In genomic region chr14:103123634-103124500, GRCh38 we compare ENCODE assay signal across 8 cellular contexts. TPM values are rescaled to one million over a fixed set of nuclear protein-coding genes. Genes with fewer than 3 reads are reported as not detected.
DNase-seq lines count a peak whose midpoint lies in the region; ATAC-seq, FAIRE-seq and TF ChIP-seq lines count a peak whose summit lies in the region.

No MANE protein-coding gene starts in this region.

- H3K4me2 ChIP-seq in A549 = peak overlapping the region; percentile 94

- 16% methylated on average over 23 of the region's 48 CpGs for WGBS in A549 (ENCODE audit: missing lambda C conversion rate)

- peak overlapping the region; percentile 83 for H3K4me3 ChIP-seq in A549
- H3K4me3 ChIP-seq in H7 (ENCODE audit: insufficient read depth, low read depth, low read length) = peak overlapping the region; percentile 49
- peak overlapping the region; percentile 77 for H3K4me3 ChIP-seq in lower lobe of right lung
- peak overlapping the region; percentile 66 for H3K4me3 ChIP-seq in upper lobe of right lung

- H3K36me3 ChIP-seq in H7 (replicated peaks; ENCODE audit: control insufficient read depth, insufficient read depth, low read length) = no peaks in the 10 kb centered on the region
- peaks cover 14% of the 10 kb centered on the region for H3K36me3 ChIP-seq in lower lobe of right lung
- H3K36me3 ChIP-seq in upper lobe of right lung = no peaks in the 10 kb centered on the region

- DNase-seq in A549 (ENCODE audit: low read depth in 1 of 2, low spot score in 1 of 2) (peak in 1 of 2 experiments; percentile 70), H7 (peak; percentile 88), caudate nucleus (lab: John Stamatoyannopoulos, UW) (no peak), lower lobe of right lung (peak; percentile 78), upper lobe of right lung (no peak), D341Med (ENCODE audit: low spot score) (no peak), DMS153 (lab: John Stamatoyannopoulos, UW) (no peak)
- no peak for DNase-seq in stimulated activated CD8-positive, alpha-beta memory T cell treated with anti-CD3 and anti-CD28 coated beads, Interleukin-4, amount 100 ng/mL, for 48 hours

- TF ChIP-seq RAD21 in A549 (conservative IDR thresholded peaks at IDR 0.05 in 1 of 2, IDR thresholded peaks at IDR 0.05 in 1 of 2) = peak; percentile 54 to 55; a peak in 4 of 5 replicates

- no peak for TF ChIP-seq EP300 in A549 (IDR thresholded peaks at IDR 0.05)

- H3K4me1 ChIP-seq in A549 (peaks cover 71% of the 10 kb centered on the region), lower lobe of right lung (peaks cover 92% of the 10 kb centered on the region), upper lobe of right lung (peaks cover 83% of the 10 kb centered on the region)

- CTCF ChIA-PET in A549 (lab: Yijun Ruan, JAX) = interaction anchor here (0.6 to 24.1 kb wide), 20 partner anchors 8 to 282 kb away, joined by 3 to 544 read pairs (median 5); partner anchors contain the start of gene EIF5

- H3K27me3 ChIP-seq in H7 (ENCODE audit: control insufficient read depth, insufficient read depth, low read length) (peaks cover 12% of the 10 kb centered on the region; the same call in 1 of the 2 replicates), lower lobe of right lung (ENCODE audit: low read depth) (no peaks in the 10 kb centered on the region), upper lobe of right lung (no peaks in the 10 kb centered on the region)

- H3K27ac ChIP-seq in A549 = peak overlapping the region; percentile 96 to 98
- peak overlapping the region; percentile 18 for H3K27ac ChIP-seq in caudate nucleus (ENCODE audit: low read depth, low read length)
- H3K27ac ChIP-seq in lower lobe of right lung = peak overlapping the region; percentile 89
- H3K27ac ChIP-seq in upper lobe of right lung = peak overlapping the region; percentile 94

- intact Hi-C loops in lower lobe of right lung (cut with DNase I) (no loop called here), upper lobe of right lung (cut with DNase I) (no loop called here)

- ATAC-seq in A549 (peak; percentile 6 to 39; a peak in 3 of 6 replicates), lower lobe of right lung (peak; percentile 5 to 8), upper lobe of right lung (peak; percentile 3)

- TF ChIP-seq POLR2A in A549 (IDR thresholded peaks at IDR 0.05; ENCODE audit: low read length) = no peak

- H3K9me3 ChIP-seq in A549 = no peaks in the 10 kb centered on the region
- no peaks in the 10 kb centered on the region for H3K9me3 ChIP-seq in lower lobe of right lung
- H3K9me3 ChIP-seq in upper lobe of right lung = no peaks in the 10 kb centered on the region

- no peak for FAIRE-seq in A549 (lab: Jason Lieb, UNC)

- TF ChIP-seq CTCF in A549 (IDR thresholded peaks at IDR 0.05) (peak; percentile 58), lower lobe of right lung (IDR thresholded peaks at IDR 0.05) (peak; percentile 45), upper lobe of right lung (IDR thresholded peaks at IDR 0.05) (peak; percentile 49)

- POLR2A ChIA-PET in A549 (lab: Yijun Ruan, JAX) = interaction anchor here (1.4 to 1.8 kb wide), 2 partner anchors 14 to 19 kb away, joined by 8 to 11 read pairs; no protein-coding TSS in a partner anchor

TF ChIP-seq in A549, 52 proteins besides CTCF, POLR2A, EP300 and RAD21:
- TF ChIP-seq NR3C1 (IDR thresholded peaks at IDR 0.05) (no peak), REST (IDR thresholded peaks at IDR 0.05) (no peak), HOXA7 (CRISPR knock-in tag; IDR thresholded peaks at IDR 0.05) (no peak), RNF2 (IDR thresholded peaks at IDR 0.05; ENCODE audit: borderline replicate concordance, low read depth) (no peak), TFCP2L1 (CRISPR knock-in tag; IDR thresholded peaks at IDR 0.05) (peak; percentile 46; the same call in 1 of the 2 replicates), ATOH8 (CRISPR knock-in tag; IDR thresholded peaks at IDR 0.05; ENCODE audit: low read depth) (no peak), FOSB (CRISPR knock-in tag; IDR thresholded peaks at IDR 0.05) (no peak), ZNF302 (CRISPR knock-in tag; IDR thresholded peaks at IDR 0.05) (no peak), ELK1 (IDR thresholded peaks at IDR 0.05; ENCODE audit: low read depth, low read length) (no peak), SMC3 (IDR thresholded peaks at IDR 0.05) (0 out of 3 replicates have a peak, but pooled peaks have one; percentile 38), ZC3H11A (IDR thresholded peaks at IDR 0.05) (no peak), HDAC2 (IDR thresholded peaks at IDR 0.05) (no peak), E2F6 (IDR thresholded peaks at IDR 0.05; ENCODE audit: borderline replicate concordance, low read depth) (no peak)

RNA-seq across cellular contexts. Expression of gene TNFAIP2, which starts 0.6 kb away (rescaled TPM):
- polyA plus RNA-seq in A549 (2011; rRNA removed) (222 and 249 TPM in 2 replicates), A549 (2017; fragmentation: RNase III; extraction: RNeasy Plus Mini Kit Qiagen cat#74134 plus additional on column Dnase treatment) (254 to 344 TPM (median 332 TPM) in 3 replicates)
- 330 and 432 TPM in 2 replicates for polyA plus RNA-seq in A549 (2012; cell fraction: cytosol; rRNA removed)
- polyA plus RNA-seq in A549 (2012; cell fraction: nucleus; rRNA removed) = 944 and 1,061 TPM in 2 replicates
- 229 and 304 TPM in 2 replicates for polyA minus RNA-seq in A549 (2011; rRNA and poly(A)+ RNA removed)
- 30.1 and 38.7 TPM in 2 replicates for total RNA-seq in H7 (2014; rRNA removed; shearing (Covaris generic))
- total RNA-seq in lower lobe of right lung (254 TPM), upper lobe of right lung (158 TPM)

RNA-seq across cellular contexts. Expression of gene EXOC3L4, which starts 29.3 kb away (rescaled TPM):
- polyA plus RNA-seq in A549 (2011; rRNA removed) (0.94 and 1.5 TPM in 2 replicates), A549 (2017; fragmentation: RNase III; extraction: RNeasy Plus Mini Kit Qiagen cat#74134 plus additional on column Dnase treatment) (4.3 to 4.9 TPM (median 4.7 TPM) in 3 replicates)
- 4.3 and 7.2 TPM in 2 replicates for polyA plus RNA-seq in A549 (2012; cell fraction: cytosol; rRNA removed)
- polyA plus RNA-seq in A549 (2012; cell fraction: nucleus; rRNA removed) = 15.2 and 17.0 TPM in 2 replicates
- 1.2 and 2.7 TPM in 2 replicates for polyA minus RNA-seq in A549 (2011; rRNA and poly(A)+ RNA removed)
- 0.21 TPM in 1 of 2 replicates, not detected in the other for total RNA-seq in H7 (2014; rRNA removed; shearing (Covaris generic))
- total RNA-seq in lower lobe of right lung (3.6 TPM), upper lobe of right lung (4.2 TPM)

RNA-seq across cellular contexts. Expression of gene LBHD2, which starts 39.9 kb away (rescaled TPM):
- not detected in 2 replicates for polyA plus RNA-seq in A549 (2011; rRNA removed)
- polyA plus RNA-seq in A549 (2012; cell fraction: cytosol; rRNA removed) = 0.06 and 0.08 TPM in 2 replicates
- not detected in 2 replicates for polyA plus RNA-seq in A549 (2012; cell fraction: nucleus; rRNA removed)
- polyA plus RNA-seq in A549 (2017; fragmentation: RNase III; extraction: RNeasy Plus Mini Kit Qiagen cat#74134 plus additional on column Dnase treatment) = not detected in 3 replicates
- not detected in 2 replicates for polyA minus RNA-seq in A549 (2011; rRNA and poly(A)+ RNA removed)
- not detected in 2 replicates for total RNA-seq in H7 (2014; rRNA removed; shearing (Covaris generic))
- total RNA-seq in lower lobe of right lung = not detected
- total RNA-seq in upper lobe of right lung = not detected

Comparison
In these comparisons a context has a peak if more than half of its experiments do, and no peak if none do; other contexts are left out.
1. DNase-seq: peak in H7 (single experiment) and lower lobe of right lung (single experiment); none in caudate nucleus (0 of 61), upper lobe of right lung (single experiment), stimulated activated CD8-positive, alpha-beta memory T cell treated with anti-CD3 and anti-CD28 coated beads, Interleukin-4, amount 100 ng/mL, for 48 hours (single experiment), D341Med (single experiment) and DMS153 (single experiment).
2. H3K27ac ChIP-seq: peak in every context shown above with its lines; median percentile 97 in A549; 94 in upper lobe of right lung; 89 in lower lobe of right lung; 18 in caudate nucleus.
3. Peak in every context shown above with its lines, with median percentiles within 50 percentile points of each other: ATAC-seq, H3K4me3 ChIP-seq and CTCF ChIP-seq.